Comparison of ENCODE assay signal across 35 cellular contexts in genomic region chr19:17481986-17482385, GRCh38. TPM values are rescaled to one million over a fixed set of nuclear protein-coding genes. Genes with fewer than 3 reads are reported as not detected.
"Had no signal": no experiment of that assay in that cellular context is flagged by ENCODE, and none has a peak within 500 bp of the region (broad histone marks: within the 10 kb centered on the region; RNA-seq: fewer than 3 reads in every experiment).

No MANE protein-coding gene starts in this region.

- H3K9me3 Mint-ChIP-seq: activated T-helper 1 cell treated with anti-CD3 and anti-CD28 coated beads, Interleukin-12 subunit alpha, Interleukin-12 subunit beta, Interleukin-2, Interleukin-4 antibody, amounts not matched to agents 30 ng/mL and 10 ng/mL and 1 ng/mL, durations not matched to agents 14 hours and 24 hours and 36 hours; dendritic cell treated with granulocyte-macrophage colony-stimulating factor and Interleukin-4, amounts not matched to agents 40 ng/mL and 50 ng/mL, for 4 days; naive thymus-derived CD8-positive, alpha-beta T cell; neural progenitor cell; stimulated activated memory B cell treated with anti-CD40 and anti-IgM and Interleukin-4, amounts not matched to agents 10 μg/mL and 1 μg/mL and 100 μg/mL, for 72 hours; stimulated activated naive CD8-positive, alpha-beta T cell treated with anti-CD3 and anti-CD28 coated beads, Interleukin-15, amount 100 ng/mL, for 72 hours had no signal

- H3K4me2 ChIP-seq: neural progenitor cell had no signal

- H3K4me3 ChIP-seq: esophagus muscularis mucosa, heart right ventricle, lower lobe of right lung, neural progenitor cell, sigmoid colon, tibial nerve had no signal

- ATAC-seq: activated CD4-positive, CD25-positive, alpha-beta regulatory T cell treated with anti-CD3 and anti-CD28 coated beads, Interleukin-2, amount 50 U/mL, for 24 hours; foreskin keratinocyte; left lobe of liver; lower lobe of right lung; naive thymus-derived CD8-positive, alpha-beta T cell; stimulated activated memory B cell treated with anti-CD40 and anti-IgM and Interleukin-4, amounts not matched to agents 10 μg/mL and 1 μg/mL and 100 μg/mL, for 72 hours; stimulated activated naive CD8-positive, alpha-beta T cell treated with anti-CD3 and anti-CD28 coated beads, Interleukin-15, amount 100 ng/mL, for 72 hours; T-helper 17 cell had no signal

- H3K27ac Mint-ChIP-seq: activated T-helper 1 cell treated with anti-CD3 and anti-CD28 coated beads, Interleukin-12 subunit alpha, Interleukin-12 subunit beta, Interleukin-2, Interleukin-4 antibody, amounts not matched to agents 30 ng/mL and 10 ng/mL and 1 ng/mL, durations not matched to agents 14 hours and 24 hours and 36 hours; neural progenitor cell; progenitor cell of endocrine pancreas; stimulated activated memory B cell treated with anti-CD40 and anti-IgM and Interleukin-4, amounts not matched to agents 10 μg/mL and 1 μg/mL and 100 μg/mL, for 72 hours; stimulated activated naive CD8-positive, alpha-beta T cell treated with anti-CD3 and anti-CD28 coated beads, Interleukin-15, amount 100 ng/mL, for 72 hours; T-helper 17 cell had no signal

- H3K27ac ChIP-seq: esophagus muscularis mucosa, foreskin keratinocyte, lower lobe of right lung, neural progenitor cell, sigmoid colon, WERI-Rb-1 had no signal

- H2AFZ ChIP-seq: neural progenitor cell had no signal

- H3K36me3 ChIP-seq: lower lobe of right lung, neural progenitor cell, WERI-Rb-1 had no signal

- H3K9me3 ChIP-seq: esophagus muscularis mucosa, heart right ventricle, lower lobe of right lung, sigmoid colon, tibial nerve had no signal

- DNase-seq: activated CD4-positive, alpha-beta T cell treated with anti-CD3 and anti-CD28 coated beads for 48 hours; activated CD4-positive, alpha-beta T cell treated with anti-CD3 and anti-CD28 coated beads, Interleukin-2, amount 50 U/mL, for 48 hours; activated CD8-positive, alpha-beta memory T cell treated with anti-CD3 and anti-CD28 coated beads for 24 hours; activated effector memory CD4-positive, alpha-beta T cell treated with anti-CD3 and anti-CD28 coated beads, Interleukin-2, amount 50 U/mL, for 16 hours; activated naive CD4-positive, alpha-beta T cell treated with anti-CD3 and anti-CD28 coated beads, Interleukin-2, amount 50 U/mL, for 16 hours; amniotic stem cell; central memory CD4-positive, alpha-beta T cell; effector CD4-positive, alpha-beta T cell; foreskin keratinocyte; heart right ventricle; lower lobe of right lung; mesenchymal stem cell; naive thymus-derived CD8-positive, alpha-beta T cell; retina; sigmoid colon; small intestine; stimulated activated CD4-positive, alpha-beta T cell treated with anti-CD3 and anti-CD28 coated beads, Interleukin-4, amount 100 ng/mL, for 24 hours; stimulated activated CD8-positive, alpha-beta memory T cell treated with anti-CD3 and anti-CD28 coated beads, Interleukin-4, amount 100 ng/mL, for 48 hours; stimulated activated naive CD8-positive, alpha-beta T cell treated with anti-CD3 and anti-CD28 coated beads, Interleukin-15, amount 100 ng/mL, for 72 hours; T-helper 17 cell; T1000; WERI-Rb-1 had no signal

- H3K4me1 ChIP-seq: foreskin keratinocyte had no signal

- H3K9ac ChIP-seq: neural progenitor cell had no signal

- H3K4me3 Mint-ChIP-seq: activated T-helper 1 cell treated with anti-CD3 and anti-CD28 coated beads, Interleukin-12 subunit alpha, Interleukin-12 subunit beta, Interleukin-2, Interleukin-4 antibody, amounts not matched to agents 30 ng/mL and 10 ng/mL and 1 ng/mL, durations not matched to agents 14 hours and 24 hours and 36 hours; dendritic cell treated with granulocyte-macrophage colony-stimulating factor and Interleukin-4, amounts not matched to agents 40 ng/mL and 50 ng/mL, for 4 days; naive thymus-derived CD8-positive, alpha-beta T cell; neural progenitor cell; stimulated activated memory B cell treated with anti-CD40 and anti-IgM and Interleukin-4, amounts not matched to agents 10 μg/mL and 1 μg/mL and 100 μg/mL, for 72 hours; stimulated activated naive CD8-positive, alpha-beta T cell treated with anti-CD3 and anti-CD28 coated beads, Interleukin-15, amount 100 ng/mL, for 72 hours; T-helper 17 cell had no signal

- H3K27me3 Mint-ChIP-seq: dendritic cell treated with granulocyte-macrophage colony-stimulating factor and Interleukin-4, amounts not matched to agents 40 ng/mL and 50 ng/mL, for 4 days; naive thymus-derived CD8-positive, alpha-beta T cell; progenitor cell of endocrine pancreas; stimulated activated memory B cell treated with anti-CD40 and anti-IgM and Interleukin-4, amounts not matched to agents 10 μg/mL and 1 μg/mL and 100 μg/mL, for 72 hours; stimulated activated naive CD8-positive, alpha-beta T cell treated with anti-CD3 and anti-CD28 coated beads, Interleukin-15, amount 100 ng/mL, for 72 hours; T-helper 17 cell had no signal

- H3K27me3 ChIP-seq: esophagus muscularis mucosa, foreskin keratinocyte, heart right ventricle, neural progenitor cell, sigmoid colon, tibial nerve had no signal

- H3K36me3 Mint-ChIP-seq: naive thymus-derived CD8-positive, alpha-beta T cell; neural progenitor cell; stimulated activated memory B cell treated with anti-CD40 and anti-IgM and Interleukin-4, amounts not matched to agents 10 μg/mL and 1 μg/mL and 100 μg/mL, for 72 hours had no signal

RNA-seq across cellular contexts. Expression of gene NXNL1, which starts 21.3 kb away (rescaled TPM):
- total RNA-seq: activated T-helper 1 cell treated with anti-CD3 and anti-CD28 coated beads, Interleukin-12 subunit alpha, Interleukin-12 subunit beta, Interleukin-2, Interleukin-4 antibody, amounts not matched to agents 30 ng/mL and 10 ng/mL and 1 ng/mL, durations not matched to agents 14 hours and 24 hours and 36 hours; esophagus muscularis mucosa; foreskin keratinocyte; glomerular endothelial cell; kidney epithelial cell; left lobe of liver; lower lobe of right lung; naive thymus-derived CD8-positive, alpha-beta T cell; osteocyte; progenitor cell of endocrine pancreas; sigmoid colon; T-helper 17 cell; ureter had no signal
- polyA plus RNA-seq: foreskin keratinocyte; naive thymus-derived CD8-positive, alpha-beta T cell; sigmoid colon; small intestine had no signal

RNA-seq across cellular contexts. Expression of gene TMEM221, which starts 33.5 kb away (rescaled TPM):
- total RNA-seq: activated T-helper 1 cell treated with anti-CD3 and anti-CD28 coated beads, Interleukin-12 subunit alpha, Interleukin-12 subunit beta, Interleukin-2, Interleukin-4 antibody, amounts not matched to agents 30 ng/mL and 10 ng/mL and 1 ng/mL, durations not matched to agents 14 hours and 24 hours and 36 hours; lower lobe of right lung; naive thymus-derived CD8-positive, alpha-beta T cell; T-helper 17 cell had no signal
